Comparison of ENCODE assay signal across 31 cellular contexts in the genomic region with DNA sequence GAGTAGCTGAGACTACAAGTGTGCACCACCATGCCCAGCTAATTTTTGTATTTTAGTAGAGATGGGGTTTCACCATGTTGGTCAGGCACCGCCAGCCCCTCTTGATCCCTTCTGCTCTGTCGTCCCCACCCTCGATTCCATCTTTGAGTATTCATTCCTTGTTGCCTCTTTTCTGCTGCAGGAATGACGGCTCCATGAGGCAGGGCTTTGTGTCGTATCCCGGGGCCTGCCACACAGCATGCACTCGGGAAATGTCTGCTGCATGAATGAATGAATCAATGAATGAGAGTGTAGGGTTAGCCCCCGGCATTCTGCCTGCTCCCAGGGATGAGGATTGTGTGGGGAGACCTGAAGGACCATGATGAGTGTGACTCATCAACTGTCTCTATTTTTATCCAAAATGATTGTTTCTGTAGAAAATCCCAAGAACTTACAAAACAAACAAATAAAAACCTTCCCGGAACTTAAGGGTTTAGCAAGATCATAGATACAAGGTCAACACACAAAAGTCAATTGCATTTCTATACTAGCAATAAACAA. TPM values are rescaled to one million over a fixed set of nuclear protein-coding genes. Genes with fewer than 3 reads are reported as not detected.
A peak's percentile ranks its signal among the peaks of the same experiment; 100 is the strongest.
DNase-seq lines count a peak whose midpoint lies in the region; FAIRE-seq and TF ChIP-seq lines count a peak whose summit lies in the region.
"Had no signal": no experiment of that assay in that cellular context is flagged by ENCODE, and none has a peak within 500 bp of the region (broad histone marks: within the 10 kb centered on the region; RNA-seq: fewer than 3 reads in every experiment).

No MANE protein-coding gene starts in this region.

- H3K27ac ChIP-seq in GM23248 (no peak overlapping the region), astrocyte (ENCODE audit: low read depth, low read length) (no peak overlapping the region), kidney (ENCODE audit: low read depth in 2 of 2, low read length in 2 of 2) (no peak overlapping the region), SJCRH30 (no peak overlapping the region)
- H3K27ac ChIP-seq: body of pancreas, esophagus muscularis mucosa, parathyroid adenoma, right lobe of liver, upper lobe of left lung had no signal

- peaks cover 45% of the 10 kb centered on the region for H3K27me3 Mint-ChIP-seq in astrocyte (ENCODE audit: low read depth, unreplicated experiment)

- DNase-seq in AG08395 (ENCODE audit: low spot score) (peak; percentile 44), GM23248 (peak; percentile 18), astrocyte (ENCODE audit: low read depth) (peak; percentile 21), kidney (peak; percentile 46), HUDEP-2 (lab: John Stamatoyannopoulos, UW; ENCODE audit: unreplicated experiment in 76 of 76) (no peak), KG1 (lab: John Stamatoyannopoulos, UW) (no peak), SJCRH30 (no peak), amygdala (lab: John Stamatoyannopoulos, UW) (no peak)
- DNase-seq: ACHN; activated CD4-positive, alpha-beta T cell treated with anti-CD3 and anti-CD28 coated beads, Interleukin-2, amount 50 U/mL, for 1 hour; body of pancreas; CD4-positive, CD25-positive, alpha-beta regulatory T cell; DMS 273 treated with DMSO at 0.1 percent for 48 hours; effector memory CD4-positive, alpha-beta T cell; glutamatergic neuron; GOT3; Kasumi-1; midbrain; natural killer cell; NCI-H1105 treated with DMSO at 0.1 percent for 48 hours; NCI-H2081 treated with DMSO at 0.1 percent for 48 hours; NCI-H446; right lobe of liver; upper lobe of left lung had no signal

- no peaks in the 10 kb centered on the region for H3K36me3 ChIP-seq in GM23248 (ENCODE audit: low read depth)
- no peaks in the 10 kb centered on the region for H3K36me3 ChIP-seq in astrocyte (ENCODE audit: insufficient read depth, low read length)
- H3K36me3 ChIP-seq in kidney (ENCODE audit: control insufficient read depth in 1 of 2, insufficient read depth in 2 of 2, low read length in 2 of 2), result no peaks in the 10 kb centered on the region
- no peaks in the 10 kb centered on the region for H3K36me3 ChIP-seq in SJCRH30
- H3K36me3 ChIP-seq: esophagus muscularis mucosa, right lobe of liver, upper lobe of left lung had no signal

- no peaks in the 10 kb centered on the region for H3K9me3 ChIP-seq in GM23248 (ENCODE audit: low read depth)
- H3K9me3 ChIP-seq in astrocyte (ENCODE audit: insufficient read depth, low read depth, low read length), result no peaks in the 10 kb centered on the region
- no peaks in the 10 kb centered on the region for H3K9me3 ChIP-seq in kidney (ENCODE audit: control insufficient read depth in 1 of 2, low read length in 2 of 2)
- H3K9me3 ChIP-seq in SJCRH30 (replicated peaks), result no peaks in the 10 kb centered on the region
- H3K9me3 ChIP-seq: body of pancreas, right lobe of liver, upper lobe of left lung had no signal

- 69 to 71% methylated on average over 9 of the region's 9 CpGs for whole genome bisulfite sequencing in GM23248 (ENCODE audit: low coverage in 1 of 2, low lambda C conversion rate in 2 of 2, missing lambda C conversion rate in 2 of 2), 2 experiments

- H3K4me2 ChIP-seq in GM23248 (ENCODE audit: unreplicated experiment) (no peak overlapping the region), astrocyte (ENCODE audit: low read length) (no peak overlapping the region)

- H3K27ac Mint-ChIP-seq in astrocyte (ENCODE audit: unreplicated experiment), result no peak overlapping the region
- H3K27ac Mint-ChIP-seq: activated naive CD4-positive, alpha-beta T cell treated with anti-CD3 and anti-CD28 coated beads, Interleukin-2, amount 50 U/mL, for 72 hours; CD4-positive, CD25-positive, alpha-beta regulatory T cell; natural killer cell had no signal

- peaks cover 36% of the 10 kb centered on the region for H3K27me3 ChIP-seq in GM23248 (replicated peaks; ENCODE audit: insufficient read depth)
- peaks cover 6% of the 10 kb centered on the region for H3K27me3 ChIP-seq in astrocyte (ENCODE audit: insufficient read depth, low read length)
- no peaks in the 10 kb centered on the region for H3K27me3 ChIP-seq in SJCRH30
- H3K27me3 ChIP-seq: body of pancreas, right lobe of liver, upper lobe of left lung had no signal

- H3K9ac ChIP-seq in GM23248 (no peak overlapping the region), astrocyte (ENCODE audit: low read length) (no peak overlapping the region), kidney (ENCODE audit: low read length in 2 of 2) (no peak overlapping the region)
- H3K9ac ChIP-seq: parathyroid adenoma had no signal

- H3K4me3 ChIP-seq in GM23248, result no peak overlapping the region
- no peak overlapping the region for H3K4me3 ChIP-seq in astrocyte (ENCODE audit: insufficient read depth, low read depth, low read length)
- no peak overlapping the region for H3K4me3 ChIP-seq in kidney (ENCODE audit: low read length in 2 of 2)
- H3K4me3 ChIP-seq in SJCRH30, result no peak overlapping the region
- H3K4me3 ChIP-seq: body of pancreas, esophagus muscularis mucosa, right lobe of liver, upper lobe of left lung had no signal

- in situ Hi-C loops in GM23248 (cut with MboI), result no loop called here

- H4K20me1 ChIP-seq in GM23248 (ENCODE audit: insufficient read depth) (no peaks in the 10 kb centered on the region), astrocyte (ENCODE audit: insufficient read depth, low read length) (no peaks in the 10 kb centered on the region)

- H3K79me2 ChIP-seq in GM23248 (ENCODE audit: insufficient read depth), result no peaks in the 10 kb centered on the region
- no peaks in the 10 kb centered on the region for H3K79me2 ChIP-seq in astrocyte (ENCODE audit: insufficient read depth, low read length)
- H3K79me2 ChIP-seq: parathyroid adenoma had no signal

- no peaks in the 10 kb centered on the region for H3K4me1 Mint-ChIP-seq in astrocyte (ENCODE audit: low read depth, unreplicated experiment)
- H3K4me1 Mint-ChIP-seq: CD4-positive, CD25-positive, alpha-beta regulatory T cell had no signal

- TF ChIP-seq CTCF in astrocyte (IDR thresholded peaks at IDR 0.05; ENCODE audit: insufficient read depth, low read depth, low read length) (no peak), kidney (IDR thresholded peaks at IDR 0.05; ENCODE audit: borderline replicate concordance, extremely low read depth, insufficient read depth) (no peak)

- H3F3A ChIP-seq in GM23248 (ENCODE audit: insufficient read depth), result no peaks in the 10 kb centered on the region

- H2AFZ ChIP-seq in GM23248 (no peak overlapping the region), astrocyte (ENCODE audit: low read depth, low read length) (peak overlapping the region; percentile 46)
- H2AFZ ChIP-seq: parathyroid adenoma had no signal

- intact Hi-C loops in kidney (cut with DNase I), result no loop called here

- no peaks in the 10 kb centered on the region for H3K9me2 ChIP-seq in GM23248 (ENCODE audit: insufficient read depth)

- H3K4me3 Mint-ChIP-seq in astrocyte (ENCODE audit: unreplicated experiment), result no peak overlapping the region
- H3K4me3 Mint-ChIP-seq: CD4-positive, CD25-positive, alpha-beta regulatory T cell; natural killer cell had no signal

- peaks cover 6% of the 10 kb centered on the region for H3K9me3 Mint-ChIP-seq in astrocyte (ENCODE audit: unreplicated experiment)
- H3K9me3 Mint-ChIP-seq: activated naive CD4-positive, alpha-beta T cell treated with anti-CD3 and anti-CD28 coated beads, Interleukin-2, amount 50 U/mL, for 72 hours; CD4-positive, CD25-positive, alpha-beta regulatory T cell; natural killer cell had no signal

- H3K4me1 ChIP-seq in GM23248 (ENCODE audit: insufficient read depth), result no peaks in the 10 kb centered on the region
- peaks cover 3% of the 10 kb centered on the region for H3K4me1 ChIP-seq in astrocyte (ENCODE audit: insufficient read depth, low read length)
- no peaks in the 10 kb centered on the region for H3K4me1 ChIP-seq in kidney (ENCODE audit: control insufficient read depth in 1 of 2, insufficient read depth in 1 of 2, low read depth in 1 of 2, low read length in 2 of 2)
- H3K4me1 ChIP-seq in SJCRH30, result peaks cover 7% of the 10 kb centered on the region
- H3K4me1 ChIP-seq: parathyroid adenoma, right lobe of liver had no signal

- no peaks in the 10 kb centered on the region for H3K36me3 Mint-ChIP-seq in astrocyte (ENCODE audit: low read depth, unreplicated experiment)
- H3K36me3 Mint-ChIP-seq: activated naive CD4-positive, alpha-beta T cell treated with anti-CD3 and anti-CD28 coated beads, Interleukin-2, amount 50 U/mL, for 72 hours; CD4-positive, CD25-positive, alpha-beta regulatory T cell; natural killer cell had no signal

- FAIRE-seq in astrocyte (lab: Jason Lieb, UNC), result no peak
- no peak for FAIRE-seq in kidney (lab: Jason Lieb, UNC)
- FAIRE-seq: G401.6, HTR-8/SVneo had no signal

RNA-seq across cellular contexts. Expression of a gene that starts 19.3 kb away (rescaled TPM):
- not detected in 2 replicates for total RNA-seq in GM23248 (2014; rRNA removed; shearing (Covaris generic))
- polyA plus RNA-seq in GM23248 (2016; fragmentation: Nextera tagmentation; extraction: Ambion mirVana) (not detected in 2 replicates), kidney (ENCODE audit: insufficient read depth, low read depth, low replicate concordance) (105 TPM)
- total RNA-seq in astrocyte (not detected in 2 replicates), kidney (9.4 TPM)
- total RNA-seq in SJCRH30 (2014; rRNA removed; shearing (Covaris generic)), result not detected in 2 replicates
- total RNA-seq: activated naive CD4-positive, alpha-beta T cell treated with anti-CD3 and anti-CD28 coated beads, Interleukin-2, amount 50 U/mL, for 72 hours; body of pancreas; CD4-positive, CD25-positive, alpha-beta regulatory T cell; esophagus muscularis mucosa; natural killer cell; subcutaneous adipose tissue; T-helper 2 cell treated with Interferon-gamma antibody and Interleukin-4, amounts not matched to agents 100 ng/mL and 5 ng/mL, for 36 hours; upper lobe of left lung had no signal
- polyA plus RNA-seq: CD4-positive, CD25-positive, alpha-beta regulatory T cell had no signal

RNA-seq across cellular contexts. Expression of a gene that starts 54.6 kb away (rescaled TPM):
- not detected in 2 replicates for total RNA-seq in GM23248 (2014; rRNA removed; shearing (Covaris generic))
- polyA plus RNA-seq in GM23248 (2016; fragmentation: Nextera tagmentation; extraction: Ambion mirVana) (not detected in 2 replicates), kidney (ENCODE audit: insufficient read depth, low read depth, low replicate concordance) (85.9 TPM)
- total RNA-seq in astrocyte (not detected in 2 replicates), kidney (5.3 TPM)
- not detected in 2 replicates for total RNA-seq in SJCRH30 (2014; rRNA removed; shearing (Covaris generic))
- total RNA-seq: activated naive CD4-positive, alpha-beta T cell treated with anti-CD3 and anti-CD28 coated beads, Interleukin-2, amount 50 U/mL, for 72 hours; body of pancreas; CD4-positive, CD25-positive, alpha-beta regulatory T cell; esophagus muscularis mucosa; natural killer cell; subcutaneous adipose tissue; T-helper 2 cell treated with Interferon-gamma antibody and Interleukin-4, amounts not matched to agents 100 ng/mL and 5 ng/mL, for 36 hours; upper lobe of left lung had no signal
- polyA plus RNA-seq: CD4-positive, CD25-positive, alpha-beta regulatory T cell had no signal

Comparison
In these comparisons a context has a peak if more than half of its experiments do, and no peak if none do; other contexts are left out.
1. DNase-seq: peak in AG08395 (single experiment), GM23248 (single experiment), astrocyte (single experiment) and kidney (single experiment); none in HUDEP-2 (0 of 76), KG1 (single experiment), SJCRH30 (0 of 2) and amygdala (0 of 56).
2. RNA of a gene that starts 19.3 kb away (total RNA-seq): 9.4 TPM in kidney (single experiment); not detected in GM23248, not detected in astrocyte and not detected in SJCRH30; every median in the first group is over 10 times any median in the second.